34 cellular contexts compared by ENCODE assay signal in the genomic region with DNA sequence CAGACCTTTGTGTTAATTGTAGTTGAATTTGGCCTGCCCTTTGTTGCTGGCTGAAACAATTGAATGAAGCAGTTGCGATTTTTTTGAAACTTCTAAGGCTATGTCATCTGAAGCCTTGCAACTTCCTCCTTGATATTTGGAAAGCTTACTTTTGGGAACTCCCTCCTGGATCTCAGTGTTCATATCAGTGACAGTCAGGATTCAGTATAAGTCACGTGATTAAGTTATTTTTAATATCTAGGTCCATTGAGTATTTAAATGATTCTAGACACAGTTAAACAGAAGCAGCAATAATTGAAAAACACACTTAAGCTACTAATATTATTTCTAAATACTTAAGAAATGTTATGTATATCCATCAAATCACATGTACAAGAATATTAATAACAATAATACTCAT.
"Had no signal": no experiment of that assay in that cellular context is flagged by ENCODE, and none has a peak within 500 bp of the region (broad histone marks: within the 10 kb centered on the region; RNA-seq: fewer than 3 reads in every experiment).

No MANE protein-coding gene starts in this region.

- H3K9me3 ChIP-seq: adrenal gland, body of pancreas, breast epithelium had no signal

- FAIRE-seq: astrocyte, TTC549 had no signal

- H3K4me1 ChIP-seq: adrenal gland, body of pancreas, breast epithelium had no signal

- H3K4me3 ChIP-seq: adrenal gland, body of pancreas, breast epithelium had no signal

- ATAC-seq: activated CD8-positive, alpha-beta T cell treated with anti-CD3 and anti-CD28 coated beads for 36 hours; activated naive CD4-positive, alpha-beta T cell treated with anti-CD3 and anti-CD28 coated beads, Interleukin-2, amount 50 U/mL, for 72 hours; activated T-cell treated with anti-CD3 and anti-CD28 coated beads, Interleukin-2, amount 50 U/mL, for 4 hours; activated T-cell treated with anti-CD3 and anti-CD28 coated beads, Interleukin-2, amount 50 U/mL, for 72 hours; activated T-helper 17 cell treated with anti-CD3 and anti-CD28 coated beads, Interleukin-2, amount 50 U/mL, for 72 hours; body of pancreas had no signal

- H3K27ac ChIP-seq: adrenal gland, body of pancreas, brain microvascular endothelial cell, breast epithelium, VCaP had no signal

- H3K36me3 ChIP-seq: adrenal gland, brain microvascular endothelial cell, breast epithelium had no signal

- H3K27me3 ChIP-seq: adrenal gland, body of pancreas, brain microvascular endothelial cell, breast epithelium had no signal

- DNase-seq: activated B cell treated with CpG ODN at 0.5 μM for 24 hours; activated CD4-positive, alpha-beta memory T cell treated with anti-CD3 and anti-CD28 coated beads for 36 hours; activated CD4-positive, alpha-beta T cell treated with anti-CD3 and anti-CD28 coated beads for 4 hours; activated CD4-positive, alpha-beta T cell treated with anti-CD3 and anti-CD28 coated beads, Interleukin-2, amount 10 ng/mL, durations not matched to agents 24 days and 14 days; activated CD4-positive, alpha-beta T cell treated with anti-CD3 and anti-CD28 coated beads, Interleukin-2, amount 50 U/mL, for 1 hour; activated CD4-positive, alpha-beta T cell treated with anti-CD3 and anti-CD28 coated beads, Interleukin-2, amount 50 U/mL, for 4 hours; activated CD4-positive, CD25-positive, alpha-beta regulatory T cell treated with anti-CD3 and anti-CD28 coated beads, Interleukin-2, amount 50 U/mL, for 72 hours; activated CD8-positive, alpha-beta memory T cell treated with anti-CD3 and anti-CD28 coated beads, Interleukin-2, amount 50 U/mL, for 4 hours; activated CD8-positive, alpha-beta T cell treated with anti-CD3 and anti-CD28 coated beads for 36 hours; activated effector memory CD4-positive, alpha-beta T cell treated with anti-CD3 and anti-CD28 coated beads, Interleukin-2, amount 50 U/mL, for 16 hours; activated gamma-delta T cell treated with Interleukin-2 at 50 U/mL for 16 hours; activated naive CD4-positive, alpha-beta T cell; activated naive CD4-positive, alpha-beta T cell treated with anti-CD3 and anti-CD28 coated beads for 36 hours; activated naive CD4-positive, alpha-beta T cell treated with anti-CD3 and anti-CD28 coated beads, Interleukin-2, amount 50 U/mL, for 16 hours; activated naive CD8-positive, alpha-beta T cell treated with anti-CD3 and anti-CD28 coated beads for 36 hours; activated T-cell treated with anti-CD3 and anti-CD28 coated beads for 4 hours; activated T-cell treated with anti-CD3 and anti-CD28 coated beads, Interleukin-2, amount 50 U/mL, for 1 hour; activated T-cell treated with anti-CD3 and anti-CD28 coated beads, Interleukin-2, amount 50 U/mL, for 4 hours; activated T-cell treated with anti-CD3 and anti-CD28 coated beads, Interleukin-2, amount 50 U/mL, for 72 hours; adrenal gland; amniotic stem cell; aorta; body of pancreas; brain microvascular endothelial cell; central memory CD4-positive, alpha-beta T cell; T-helper 1 cell; T-helper 2 cell; T-helper 9 cell had no signal
